ENCODE assay signal across 11 cellular contexts in genomic region chr1:112937070-112937469, GRCh38. TPM values are rescaled to one million over a fixed set of nuclear protein-coding genes. Genes with fewer than 3 reads are reported as not detected.
A peak's percentile ranks its signal among the peaks of the same experiment; 100 is the strongest.
DNase-seq lines count a peak whose midpoint lies in the region; ATAC-seq and TF ChIP-seq lines count a peak whose summit lies in the region.
"Had no signal": no experiment of that assay in that cellular context is flagged by ENCODE, and none has a peak within 500 bp of the region (broad histone marks: within the 10 kb centered on the region; RNA-seq: fewer than 3 reads in every experiment).

No MANE protein-coding gene starts in this region.

- H3K9me3 Mint-ChIP-seq in brain = peaks cover 0 to 5% (median 0%) of the 10 kb centered on the region in 5 experiments
- H3K9me3 Mint-ChIP-seq: activated CD4-positive, alpha-beta memory T cell treated with anti-CD3 and anti-CD28 coated beads, Interleukin-2, amount 10 ng/mL, durations not matched to agents 7 days and 5 days; activated naive CD8-positive, alpha-beta T cell treated with anti-CD3 and anti-CD28 coated beads, Interleukin-2, amount 10 ng/mL, durations not matched to agents 7 days and 5 days had no signal

- ATAC-seq in HG02884 (IDR thresholded peaks at IDR 0.05; ENCODE audit: unreplicated experiment) = no peak
- ATAC-seq in GM19467 (IDR thresholded peaks at IDR 0.05; ENCODE audit: unreplicated experiment) = no peak

- peaks cover 43% of the 10 kb centered on the region for H3K4me1 ChIP-seq in HUES48 (ENCODE audit: control insufficient read depth, insufficient read depth, low read length)

- H3K36me3 Mint-ChIP-seq in brain = peaks cover 40% of the 10 kb centered on the region

- peaks cover 54% of the 10 kb centered on the region for H3K4me1 Mint-ChIP-seq in brain

- no peak overlapping the region for H3K9ac ChIP-seq in HUES48 (ENCODE audit: low read depth, low read length)

- H3K4me3 Mint-ChIP-seq in brain = peak overlapping the region in 4 of 5 experiments; percentile 18 to 71 (median 62)
- H3K4me3 Mint-ChIP-seq: activated CD4-positive, alpha-beta memory T cell treated with anti-CD3 and anti-CD28 coated beads, Interleukin-2, amount 10 ng/mL, durations not matched to agents 7 days and 5 days; activated naive CD8-positive, alpha-beta T cell treated with anti-CD3 and anti-CD28 coated beads, Interleukin-2, amount 10 ng/mL, durations not matched to agents 7 days and 5 days had no signal

- H3K27me3 Mint-ChIP-seq in brain = no peaks in the 10 kb centered on the region
- H3K27me3 Mint-ChIP-seq: activated CD4-positive, alpha-beta memory T cell treated with anti-CD3 and anti-CD28 coated beads, Interleukin-2, amount 10 ng/mL, durations not matched to agents 7 days and 5 days; activated naive CD8-positive, alpha-beta T cell treated with anti-CD3 and anti-CD28 coated beads, Interleukin-2, amount 10 ng/mL, durations not matched to agents 7 days and 5 days had no signal

- no peaks in the 10 kb centered on the region for H3K9me3 ChIP-seq in HUES48 (ENCODE audit: control insufficient read depth, insufficient read depth, low read length)
- H3K9me3 ChIP-seq: SJSA1 had no signal

- no peaks in the 10 kb centered on the region for H3K27me3 ChIP-seq in HUES48 (ENCODE audit: control insufficient read depth, insufficient read depth, low read length)
- H3K27me3 ChIP-seq: SJSA1 had no signal

- peak; percentile 67 for DNase-seq in EL
- DNase-seq in midbrain (lab: John Stamatoyannopoulos, UW) = peak; percentile 21
- no peak for DNase-seq in NCI-H510A (lab: John Stamatoyannopoulos, UW)
- no peak for DNase-seq in NCI-H774 (lab: John Stamatoyannopoulos, UW)
- DNase-seq: activated CD4-positive, alpha-beta memory T cell treated with anti-CD3 and anti-CD28 coated beads, Interleukin-2, amount 10 ng/mL, durations not matched to agents 7 days and 5 days; activated naive CD8-positive, alpha-beta T cell treated with anti-CD3 and anti-CD28 coated beads, Interleukin-2, amount 10 ng/mL, durations not matched to agents 7 days and 5 days had no signal

- H3K4me3 ChIP-seq in HUES48 (ENCODE audit: low read depth, low read length) = no peak overlapping the region
- H3K4me3 ChIP-seq: SJSA1 had no signal

- H3K27ac Mint-ChIP-seq in brain = peak overlapping the region; percentile 66 to 96 (median 75)
- H3K27ac Mint-ChIP-seq: activated naive CD8-positive, alpha-beta T cell treated with anti-CD3 and anti-CD28 coated beads, Interleukin-2, amount 10 ng/mL, durations not matched to agents 7 days and 5 days had no signal

- H3K36me3 ChIP-seq in HUES48 (ENCODE audit: control insufficient read depth, insufficient read depth, low read length) = peaks cover 62% of the 10 kb centered on the region
- H3K36me3 ChIP-seq: SJSA1 had no signal

- no peak for TF ChIP-seq CTCF in brain (conservative IDR thresholded peaks at IDR 0.05)

- peak overlapping the region; percentile 35 for H3K27ac ChIP-seq in HUES48 (ENCODE audit: low read depth, low read length)

RNA-seq across cellular contexts. Expression of gene SLC16A1, which starts 18.9 kb away (rescaled TPM):
- 38.9 TPM for polyA plus RNA-seq in brain (ENCODE audit: insufficient read depth, low read depth, low replicate concordance)

Comparison
In these comparisons a context has a peak if more than half of its experiments do, and no peak if none do; other contexts are left out.
1. DNase-seq: peak in EL (single experiment) and midbrain (single experiment); none in NCI-H510A (single experiment) and NCI-H774 (single experiment).